Comparison of ENCODE assay signal across 1 cellular context in genomic region chr6:13814176-13814937, GRCh38.
A peak's percentile ranks its signal among the peaks of the same experiment; 100 is the strongest.
TF ChIP-seq lines count a peak whose summit lies in the region.

Gene MCUR1, minus strand, starts transcription at chr6:13814557. Its CDS starts 128 bp downstream, at chr6:13814429.

TF ChIP-seq in HepG2, 621 proteins besides CTCF, POLR2A, EP300 and RAD21 (continued from another document and continues in another):
- TF ChIP-seq RBM39 (IDR thresholded peaks at IDR 0.05; ENCODE audit: low read depth, low read length, poor library complexity, severe bottlenecking): no peak
- no peak for TF ChIP-seq DDIT3 (CRISPR knock-in tag; IDR thresholded peaks at IDR 0.05)
- no peak for TF ChIP-seq LCORL (IDR thresholded peaks at IDR 0.05)
- no peak for TF ChIP-seq LCORL (CRISPR knock-in tag; IDR thresholded peaks at IDR 0.05)
- peak; percentile 95 for TF ChIP-seq NR0B2 (CRISPR knock-in tag; IDR thresholded peaks at IDR 0.05)
- TF ChIP-seq ZNF780A (CRISPR knock-in tag; IDR thresholded peaks at IDR 0.05): peak; percentile 46; the same call in 1 of the 2 replicates
- TF ChIP-seq KMT2A (CRISPR knock-in tag; IDR thresholded peaks at IDR 0.05): peak; percentile 29
- TF ChIP-seq HDAC2 (CRISPR knock-in tag; IDR thresholded peaks at IDR 0.05): no peak
- TF ChIP-seq YY1 (IDR thresholded peaks at IDR 0.05; ENCODE audit: insufficient read depth, insufficient replicate concordance, low read depth, low read length): no peak
- no peak for TF ChIP-seq ZNF597 (CRISPR knock-in tag; IDR thresholded peaks at IDR 0.05)
- peak; percentile 91; the same call in 1 of the 2 replicates for TF ChIP-seq ZC3H13 (CRISPR knock-in tag; IDR thresholded peaks at IDR 0.05)
- no peak for TF ChIP-seq ZBTB49 (CRISPR knock-in tag; IDR thresholded peaks at IDR 0.05; ENCODE audit: borderline replicate concordance)
- TF ChIP-seq KAT7 (CRISPR knock-in tag; IDR thresholded peaks at IDR 0.05; ENCODE audit: borderline replicate concordance): peak; percentile 49; the same call in 1 of the 2 replicates
- peak; percentile 98 for TF ChIP-seq YEATS4 (CRISPR knock-in tag; IDR thresholded peaks at IDR 0.05; ENCODE audit: borderline replicate concordance)
- no peak for TF ChIP-seq ZNF30 (CRISPR knock-in tag; IDR thresholded peaks at IDR 0.05)
- no peak; the same call in none of the 2 replicates for TF ChIP-seq RXRB (CRISPR knock-in tag; IDR thresholded peaks at IDR 0.05; ENCODE audit: borderline replicate concordance)
- TF ChIP-seq MAFF (IDR thresholded peaks at IDR 0.05; ENCODE audit: low read depth, low read length): no peak
- no peak; the same call in 1 of the 2 replicates for TF ChIP-seq ETS1 (CRISPR knock-in tag; IDR thresholded peaks at IDR 0.05)
- peak; percentile 19; the same call in 1 of the 2 replicates for TF ChIP-seq MEIS2 (CRISPR knock-in tag; IDR thresholded peaks at IDR 0.05)
- no peak for TF ChIP-seq ZMAT5 (CRISPR knock-in tag; IDR thresholded peaks at IDR 0.05; ENCODE audit: borderline replicate concordance, low read depth)
- TF ChIP-seq POLR2AphosphoS2 (IDR thresholded peaks at IDR 0.05; ENCODE audit: low read depth, low read length): peak; percentile 40; the same call in 1 of the 2 replicates
- TF ChIP-seq ZNF33A (CRISPR knock-in tag; IDR thresholded peaks at IDR 0.05; ENCODE audit: borderline replicate concordance): no peak
- no peak for TF ChIP-seq TGIF2 (CRISPR knock-in tag; IDR thresholded peaks at IDR 0.05)
- TF ChIP-seq TSC22D2 (CRISPR knock-in tag; IDR thresholded peaks at IDR 0.05; ENCODE audit: borderline replicate concordance): peak; percentile 94
- TF ChIP-seq NR3C1 (CRISPR knock-in tag; IDR thresholded peaks at IDR 0.05): no peak
- TF ChIP-seq NR2F2 (IDR thresholded peaks at IDR 0.05; ENCODE audit: borderline replicate concordance, low read depth): peak; percentile 33; the same call in 1 of the 2 replicates
- TF ChIP-seq TRIM24 (CRISPR knock-in tag; IDR thresholded peaks at IDR 0.05): no peak
- peak; percentile 20; the same call in 1 of the 2 replicates for TF ChIP-seq KDM2A (CRISPR knock-in tag; IDR thresholded peaks at IDR 0.05; ENCODE audit: borderline replicate concordance, low read depth)
- peak; percentile 85 for TF ChIP-seq ARNTL (CRISPR knock-in tag; IDR thresholded peaks at IDR 0.05)
- peak; percentile 55 for TF ChIP-seq SAP130 (CRISPR knock-in tag; IDR thresholded peaks at IDR 0.05; ENCODE audit: low read depth)
- peak; percentile 98 for TF ChIP-seq ZSCAN21 (CRISPR knock-in tag; IDR thresholded peaks at IDR 0.05; ENCODE audit: borderline replicate concordance)
- TF ChIP-seq ZNF513 (CRISPR knock-in tag; conservative IDR thresholded peaks at IDR 0.05): no peak
- TF ChIP-seq ATF6 (CRISPR knock-in tag; conservative IDR thresholded peaks at IDR 0.05): no peak
- TF ChIP-seq ZSCAN31 (CRISPR knock-in tag; IDR thresholded peaks at IDR 0.05; ENCODE audit: low read depth): peak; percentile 71; the same call in 1 of the 2 replicates
- TF ChIP-seq ARHGAP35 (CRISPR knock-in tag; IDR thresholded peaks at IDR 0.05; ENCODE audit: borderline replicate concordance): peak; percentile 72
- TF ChIP-seq MAFG (CRISPR knock-in tag; IDR thresholded peaks at IDR 0.05): no peak
- TF ChIP-seq GMEB2 (CRISPR knock-in tag; IDR thresholded peaks at IDR 0.05; ENCODE audit: low read depth): no peak
- no peak for TF ChIP-seq TOE1 (CRISPR knock-in tag; IDR thresholded peaks at IDR 0.05)
- peak; percentile 78 for TF ChIP-seq TFDP2 (CRISPR knock-in tag; IDR thresholded peaks at IDR 0.05)
- TF ChIP-seq ZEB1 (IDR thresholded peaks at IDR 0.05; ENCODE audit: insufficient replicate concordance, low read depth): no peak
- TF ChIP-seq ZSCAN20 (CRISPR knock-in tag; IDR thresholded peaks at IDR 0.05; ENCODE audit: borderline replicate concordance): peak; percentile 80
- TF ChIP-seq DR1 (CRISPR knock-in tag; IDR thresholded peaks at IDR 0.05): peak; percentile 19; the same call in 1 of the 2 replicates
- peak; percentile 73 for TF ChIP-seq POGK (CRISPR knock-in tag; conservative IDR thresholded peaks at IDR 0.05)
- TF ChIP-seq PRDM10 (CRISPR knock-in tag; IDR thresholded peaks at IDR 0.05; ENCODE audit: low read depth): no peak
- peak; percentile 73; the same call in 1 of the 2 replicates for TF ChIP-seq ZNF850 (CRISPR knock-in tag; conservative IDR thresholded peaks at IDR 0.05)
- no peak for TF ChIP-seq PLRG1 (conservative IDR thresholded peaks at IDR 0.05)
- TF ChIP-seq XBP1 (CRISPR knock-in tag; IDR thresholded peaks at IDR 0.05): no peak
- peak; percentile 96 for TF ChIP-seq ZNF709 (CRISPR knock-in tag; IDR thresholded peaks at IDR 0.05)
